ENCODE assay signal across 8 cellular contexts in genomic region chr4:149980941-149981340, GRCh38.
DNase-seq lines count a peak whose midpoint lies in the region; ATAC-seq, FAIRE-seq and TF ChIP-seq lines count a peak whose summit lies in the region.

No MANE protein-coding gene starts in this region.

- no peaks in the 10 kb centered on the region for H3K4me1 Mint-ChIP-seq in H9
- no peaks in the 10 kb centered on the region for H3K4me1 Mint-ChIP-seq in activated B cell treated with CpG ODN at 0.5 μM for 24 hours
- peaks cover 49% of the 10 kb centered on the region for H3K4me1 Mint-ChIP-seq in mesothelial cell of epicardium

- H3K27me3 Mint-ChIP-seq in H9 (ENCODE audit: low read depth) (no peaks in the 10 kb centered on the region), activated B cell treated with CpG ODN at 0.5 μM for 24 hours (no peaks in the 10 kb centered on the region), mesothelial cell of epicardium (ENCODE audit: low read depth) (no peaks in the 10 kb centered on the region)

- H2BK20ac ChIP-seq in H9 (ENCODE audit: low read depth, low read length, poor library complexity, severe bottlenecking): no peak overlapping the region
- no peak overlapping the region for H2BK20ac ChIP-seq in H1 (ENCODE audit: low read length)

- no peak overlapping the region for H2BK15ac ChIP-seq in H9 (ENCODE audit: low read depth, low read length)
- H2BK15ac ChIP-seq in H1 (ENCODE audit: low read length): no peak overlapping the region

- H3K9me3 Mint-ChIP-seq in H9 (no peaks in the 10 kb centered on the region; a peak in 1 of 5 replicates), activated B cell treated with CpG ODN at 0.5 μM for 24 hours (no peaks in the 10 kb centered on the region), mesothelial cell of epicardium (peaks cover 8% of the 10 kb centered on the region)

- H3K27ac Mint-ChIP-seq in H9: no peak overlapping the region
- no peak overlapping the region for H3K27ac Mint-ChIP-seq in activated B cell treated with CpG ODN at 0.5 μM for 24 hours
- H3K27ac Mint-ChIP-seq in mesothelial cell of epicardium: peak overlapping the region; percentile 88

- H4K20me1 ChIP-seq in H9 (ENCODE audit: control insufficient read depth, insufficient read depth, insufficient read length): no peaks in the 10 kb centered on the region
- H4K20me1 ChIP-seq in H1 (replicated peaks in 1 of 2; ENCODE audit: control insufficient read depth in 1 of 2, insufficient read depth in 2 of 2, low read length in 2 of 2): no peaks in the 10 kb centered on the region

- H3K27me3 ChIP-seq in H9 (ENCODE audit: insufficient read depth, low read length): no peaks in the 10 kb centered on the region
- H3K27me3 ChIP-seq in H1 (replicated peaks in 1 of 4; ENCODE audit: control insufficient read depth in 3 of 4, extremely low read depth in 1 of 4, insufficient read depth in 3 of 4, low read length in 3 of 4): no peaks in the 10 kb centered on the region

- no peak overlapping the region for H3K4me3 ChIP-seq in H1 (ENCODE audit: extremely low read depth in 1 of 4, insufficient read depth in 2 of 4, low read depth in 3 of 4, low read length in 4 of 4)

- no CpG with 5 or more reads among the region's 6 CpGs for WGBS in H9 (ENCODE audit: extremely low coverage, insufficient read length, low lambda C conversion rate)
- 35% methylated on average over 6 of the region's 6 CpGs; no CpG with 5 or more reads in 1 of the 2 experiments for WGBS in H1 (ENCODE audit: extremely low coverage in 1 of 2, insufficient coverage in 1 of 2, insufficient read length in 1 of 2, insufficient replicate concordance in 2 of 2, low coverage in 1 of 2, low lambda C conversion rate in 2 of 2, missing lambda C conversion rate in 1 of 2), 2 experiments

- H3K4me3 Mint-ChIP-seq in H9 (no peak overlapping the region), activated B cell treated with CpG ODN at 0.5 μM for 24 hours (no peak overlapping the region), mesothelial cell of epicardium (no peak overlapping the region)

- no peak overlapping the region for H3T11ph ChIP-seq in H9 (ENCODE audit: low read length)

- H3K9me3 ChIP-seq in H9 (ENCODE audit: control insufficient read depth, low read depth, low read length) (no peaks in the 10 kb centered on the region), H1 (ENCODE audit: insufficient read depth in 2 of 2, low read depth in 1 of 2, low read length in 1 of 2) (no peaks in the 10 kb centered on the region)

- H3K23me2 ChIP-seq in H9 (ENCODE audit: insufficient read length, low read depth, low read length, poor library complexity, severe bottlenecking) (no peaks in the 10 kb centered on the region), H1 (ENCODE audit: low read depth, low read length) (no peaks in the 10 kb centered on the region)

- TF ChIP-seq EP300 in H1 (IDR thresholded peaks at IDR 0.05; ENCODE audit: borderline replicate concordance in 1 of 2, low read depth in 2 of 2, low read length in 2 of 2): no peak

- H3K9ac ChIP-seq in H9 (ENCODE audit: extremely low read depth, insufficient read length, low read length): no peak overlapping the region
- H3K9ac ChIP-seq in H1 (replicated peaks in 1 of 4; ENCODE audit: extremely low read depth in 1 of 4, low read depth in 3 of 4, low read length in 3 of 4): no peak overlapping the region

- H3K23ac ChIP-seq in H9 (ENCODE audit: insufficient read length, low read depth, low read length): no peak overlapping the region
- no peak overlapping the region for H3K23ac ChIP-seq in H1 (ENCODE audit: insufficient read length)

- H3K4me2 ChIP-seq in H9 (ENCODE audit: insufficient read depth, insufficient read length, low read length) (no peak overlapping the region), H1 (ENCODE audit: insufficient read depth in 1 of 2, low read depth in 2 of 2, low read length in 2 of 2) (no peak overlapping the region)

- no peak overlapping the region for H2BK120ac ChIP-seq in H9 (ENCODE audit: low read depth, low read length, poor library complexity, severe bottlenecking)
- no peak overlapping the region for H2BK120ac ChIP-seq in H1 (replicated peaks; ENCODE audit: low read depth, low read length)

- intact Hi-C loops in activated B cell treated with CpG ODN at 0.5 μM for 24 hours (cut with micrococcal nuclease): loop anchor here (1.0 kb wide), 3 partner anchors 228 to 886 kb away; no protein-coding TSS in a partner anchor

- TF ChIP-seq RAD21 in H1 (IDR thresholded peaks at IDR 0.05 in 1 of 2, conservative IDR thresholded peaks at IDR 0.05 in 1 of 2; ENCODE audit: low read depth in 2 of 2, low read length in 2 of 2): peak; percentile 71 to 77

- peak; percentile 83 for TF ChIP-seq CTCF in H9 (conservative IDR thresholded peaks at IDR 0.05)
- peak; percentile 80 for TF ChIP-seq CTCF in activated B cell treated with CpG ODN at 0.5 μM for 24 hours (IDR thresholded peaks at IDR 0.05)
- TF ChIP-seq CTCF in H1 (IDR thresholded peaks at IDR 0.05; ENCODE audit: control extremely low read depth in 1 of 3, insufficient read depth in 1 of 3, low read depth in 1 of 3, low read length in 3 of 3): peak; percentile 2 to 82 (median 61)
- peak; percentile 72 for TF ChIP-seq CTCF in mesothelial cell of epicardium (IDR thresholded peaks at IDR 0.05; ENCODE audit: unreplicated experiment)

- H4K8ac ChIP-seq in H9 (replicated peaks; ENCODE audit: insufficient read length, low read depth, low read length) (no peak overlapping the region), H1 (ENCODE audit: extremely low read depth, insufficient read depth, low read length) (no peak overlapping the region)

- H3K4ac ChIP-seq in H9 (ENCODE audit: low read depth, low read length) (no peak overlapping the region), H1 (replicated peaks; ENCODE audit: insufficient read length, low read depth, low read length) (no peak overlapping the region)

- H3K56ac ChIP-seq in H9 (ENCODE audit: insufficient read length, low read depth, low read length) (no peak overlapping the region), H1 (replicated peaks; ENCODE audit: insufficient read length, low read depth, low read length) (no peak overlapping the region)

- CTCF ChIA-PET in activated B cell treated with CpG ODN at 0.5 μM for 24 hours (lab: Charles Lee) (interaction anchor here (0.7 to 1.5 kb wide), 7 partner anchors 29 to 1961 kb away, joined by 3 to 8 read pairs (median 4); no protein-coding TSS in a partner anchor), H1 (lab: Charles Lee; ENCODE audit: partially characterized antibody) (interaction anchor here (0.7 to 2.7 kb wide), 12 partner anchors 8 to 262 kb away, joined by 3 to 15 read pairs (median 4); no protein-coding TSS in a partner anchor)

- H3K14ac ChIP-seq in H9 (ENCODE audit: insufficient read depth, low read length) (no peak overlapping the region), H1 (ENCODE audit: insufficient read length) (no peak overlapping the region)

- H2AFZ ChIP-seq in H9 (ENCODE audit: low read length) (no peak overlapping the region), H1 (ENCODE audit: low read length) (no peak overlapping the region)

- FAIRE-seq in H1 (lab: Jason Lieb, UNC): peak; percentile 99

- H2AK5ac ChIP-seq in H9 (ENCODE audit: insufficient read length, low read length) (no peak overlapping the region), H1 (ENCODE audit: low read depth, low read length) (no peak overlapping the region)

- DNase-seq in activated CD4-positive, alpha-beta T cell treated with anti-CD3 and anti-CD28 coated beads for 24 hours (ENCODE audit: low read depth in 2 of 2): peak; percentile 21 to 24
- DNase-seq in activated CD4-positive, alpha-beta T cell treated with anti-CD3 and anti-CD28 coated beads for 1 hour: no peak
- no peak for DNase-seq in H9
- peak; percentile 61 for DNase-seq in M059J (ENCODE audit: low read depth)
- no peak for DNase-seq in activated B cell treated with CpG ODN at 0.5 μM for 24 hours
- DNase-seq in H1 (ENCODE audit: low read depth in 1 of 2, low spot score in 2 of 2): peak; percentile 13 to 64
- DNase-seq in mesothelial cell of epicardium (ENCODE audit: low spot score in 2 of 2, unreplicated experiment in 2 of 2): peak in 1 of 2 experiments; percentile 57
- DNase-seq in superior temporal gyrus (ENCODE audit: extremely low spot score): peak; percentile 88

- no peak for TF ChIP-seq POLR2A in H1 (IDR thresholded peaks at IDR 0.05; ENCODE audit: control extremely low read depth in 1 of 2, low read depth in 2 of 2, low read length in 2 of 2)

- H3K4me1 ChIP-seq in H9 (ENCODE audit: insufficient read depth, low read length): no peaks in the 10 kb centered on the region
- H3K4me1 ChIP-seq in H1 (replicated peaks in 1 of 4; ENCODE audit: control insufficient read depth in 3 of 4, insufficient read depth in 4 of 4, low read length in 3 of 4): no peaks in the 10 kb centered on the region

- no peaks in the 10 kb centered on the region for H3K79me1 ChIP-seq in H9 (ENCODE audit: insufficient read depth, low read depth, low read length, poor library complexity, severe bottlenecking)
- H3K79me1 ChIP-seq in H1 (ENCODE audit: low read depth, low read length): no peaks in the 10 kb centered on the region

- H3K18ac ChIP-seq in H9 (ENCODE audit: insufficient read length, low read depth, low read length): no peak overlapping the region
- H3K18ac ChIP-seq in H1 (ENCODE audit: extremely low read depth, low read length): no peak overlapping the region

- H3K36me3 ChIP-seq in H1 (ENCODE audit: control insufficient read depth in 2 of 4, insufficient read depth in 4 of 4, low read length in 3 of 4): no peaks in the 10 kb centered on the region

- no peak overlapping the region for H3K27ac ChIP-seq in H9 (ENCODE audit: insufficient read length, low read depth, low read length)
- H3K27ac ChIP-seq in H1 (ENCODE audit: low read depth, low read length): no peak overlapping the region

- H3K36me3 Mint-ChIP-seq in H9 (ENCODE audit: insufficient read depth in 1 of 3, low read depth in 3 of 3) (no peaks in the 10 kb centered on the region), activated B cell treated with CpG ODN at 0.5 μM for 24 hours (ENCODE audit: low read depth) (no peaks in the 10 kb centered on the region), mesothelial cell of epicardium (peaks cover 3% of the 10 kb centered on the region)

- H2BK12ac ChIP-seq in H9 (ENCODE audit: insufficient read length, low read depth, low read length) (no peak overlapping the region), H1 (ENCODE audit: low read depth, low read length) (no peak overlapping the region)

- POLR2A ChIA-PET in activated B cell treated with CpG ODN at 0.5 μM for 24 hours (lab: Charles Lee): no interaction called here
- POLR2A ChIA-PET in H1 (lab: Charles Lee; ENCODE audit: partially characterized antibody): no interaction called here

- H3K79me2 ChIP-seq in H9 (ENCODE audit: insufficient read depth, low read length) (no peaks in the 10 kb centered on the region), H1 (ENCODE audit: control insufficient read depth in 1 of 2, insufficient read depth in 2 of 2, low read length in 2 of 2) (no peaks in the 10 kb centered on the region)

- ATAC-seq in activated B cell treated with CpG ODN at 0.5 μM for 24 hours (ENCODE audit: low read depth): peak; percentile 60

- no peak overlapping the region for H4K91ac ChIP-seq in H9 (ENCODE audit: insufficient read length, low read depth, low read length)
- H4K91ac ChIP-seq in H1 (replicated peaks; ENCODE audit: insufficient read length, low read length): no peak overlapping the region

- H2BK5ac ChIP-seq in H9 (ENCODE audit: insufficient read length, low read length) (no peak overlapping the region), H1 (ENCODE audit: low read depth, low read length) (no peak overlapping the region)

- H4K5ac ChIP-seq in H9 (ENCODE audit: insufficient read length, low read depth, low read length) (no peak overlapping the region), H1 (ENCODE audit: insufficient read length, low read depth, low read length) (no peak overlapping the region)

Comparison
In these comparisons a context has a peak if more than half of its experiments do, and no peak if none do; other contexts are left out.
1. DNase-seq: peak in activated CD4-positive, alpha-beta T cell treated with anti-CD3 and anti-CD28 coated beads for 24 hours (2 of 2), M059J (single experiment), H1 (2 of 2) and superior temporal gyrus (single experiment); none in activated CD4-positive, alpha-beta T cell treated with anti-CD3 and anti-CD28 coated beads for 1 hour (single experiment), H9 (single experiment) and activated B cell treated with CpG ODN at 0.5 μM for 24 hours (single experiment).
2. Peak in every context shown above with its lines, with median percentiles within 50 percentile points of each other: CTCF ChIP-seq.